In the genomic region with DNA sequence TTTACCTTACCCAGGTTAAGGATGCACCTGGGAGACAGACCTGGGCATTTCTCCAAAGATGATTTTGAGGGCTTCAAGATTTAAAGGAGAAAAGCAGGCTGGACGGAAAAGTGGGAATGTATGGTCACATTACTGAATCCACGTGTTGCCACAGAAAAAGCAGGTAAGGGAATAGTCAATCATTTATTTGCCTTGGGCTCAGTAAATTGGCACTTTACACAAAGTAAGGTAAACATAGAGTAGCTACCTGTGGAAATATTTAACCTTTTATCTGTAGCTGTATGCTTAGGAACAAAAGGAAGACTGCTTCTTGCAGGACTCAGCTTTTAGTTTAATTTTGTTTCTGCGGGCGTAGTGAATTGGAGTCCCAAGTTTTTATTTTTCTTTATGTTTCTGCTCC, we compare ENCODE assay signal across 22 cellular contexts.
"Had no signal": no experiment of that assay in that cellular context is flagged by ENCODE, and none has a peak within 500 bp of the region (broad histone marks: within the 10 kb centered on the region; RNA-seq: fewer than 3 reads in every experiment).

No MANE protein-coding gene starts in this region.

- ATAC-seq: activated T-cell treated with anti-CD3 and anti-CD28 coated beads, Interleukin-2, amount 50 U/mL, for 72 hours; left ventricle myocardium superior; naive thymus-derived CD4-positive, alpha-beta T cell; sciatic nerve; stimulated activated memory B cell treated with anti-CD40 and anti-IgM and Interleukin-4, amounts not matched to agents 10 μg/mL and 1 μg/mL and 100 μg/mL, for 72 hours had no signal

- H3K9me3 ChIP-seq: testis, upper lobe of left lung had no signal

- H3K4me1 ChIP-seq: neural progenitor cell, testis, upper lobe of left lung had no signal

- H3K27ac ChIP-seq: coronary artery, neural progenitor cell, testis, upper lobe of left lung, WERI-Rb-1 had no signal

- H3K36me3 ChIP-seq: upper lobe of left lung, WERI-Rb-1 had no signal

- FAIRE-seq: endometrium, keratinocyte had no signal

- H3K27me3 ChIP-seq: neural progenitor cell, testis, upper lobe of left lung had no signal

- H3K4me3 ChIP-seq: coronary artery, neural progenitor cell, smooth muscle cell, testis, upper lobe of left lung had no signal

- DNase-seq: activated CD4-positive, alpha-beta T cell treated with anti-CD3 and anti-CD28 coated beads for 1 hour; activated effector memory CD4-positive, alpha-beta T cell treated with anti-CD3 and anti-CD28 coated beads, Interleukin-2, amount 50 U/mL, for 16 hours; activated naive CD4-positive, alpha-beta T cell treated with anti-CD3 and anti-CD28 coated beads, Interleukin-2, amount 50 U/mL, for 16 hours; activated T-cell treated with anti-CD3 and anti-CD28 coated beads, Interleukin-2, amount 50 U/mL, for 72 hours; aorta; erythroblast; foreskin melanocyte; glutamatergic neuron; hypothalamus; left ventricle myocardium superior; naive thymus-derived CD4-positive, alpha-beta T cell; stimulated activated CD4-positive, alpha-beta T cell treated with anti-CD3 and anti-CD28 coated beads, Interleukin-4, amount 100 ng/mL, for 4 hours; testis; upper lobe of left lung; WERI-Rb-1 had no signal
